Comparison of ENCODE assay signal across 11 cellular contexts in genomic region chr6:15512126-15512525, GRCh38.
A peak's percentile ranks its signal among the peaks of the same experiment; 100 is the strongest.
DNase-seq lines count a peak whose midpoint lies in the region; ATAC-seq, FAIRE-seq and TF ChIP-seq lines count a peak whose summit lies in the region.
"Had no signal": no experiment of that assay in that cellular context is flagged by ENCODE, and none has a peak within 500 bp of the region (broad histone marks: within the 10 kb centered on the region; RNA-seq: fewer than 3 reads in every experiment).

No MANE protein-coding gene starts in this region.

- no peak overlapping the region for H2AFZ ChIP-seq in HCT116 (ENCODE audit: low read depth, low read length, poor library complexity, severe bottlenecking)
- no peak overlapping the region for H2AFZ ChIP-seq in HepG2 (ENCODE audit: low read length)

- intact Hi-C loops in HCT116 (cut with micrococcal nuclease) (no loop called here), HepG2 (cut with micrococcal nuclease; ENCODE audit: unreplicated experiment) (no loop called here)
- intact Hi-C loops in activated CD4-positive, alpha-beta memory T cell treated with anti-CD3 and anti-CD28 coated beads for 36 hours (cut with micrococcal nuclease), result no loop called here

- H3K4me2 ChIP-seq in HCT116 (ENCODE audit: low read length), result no peak overlapping the region
- H3K4me2 ChIP-seq in HepG2 (ENCODE audit: low read depth, low read length), result no peak overlapping the region

- RAD21 ChIA-PET in HCT116 (lab: Charles Lee; ENCODE audit: low non-redundant PET in 1 of 2, low total read pairs in 2 of 2, uncharacterized antibody in 2 of 2, unreplicated experiment in 2 of 2), result no interaction called here

- H3K9me3 Mint-ChIP-seq in activated CD4-positive, alpha-beta memory T cell treated with anti-CD3 and anti-CD28 coated beads for 36 hours, result no peaks in the 10 kb centered on the region

- TF ChIP-seq POLR2A in HCT116 (IDR thresholded peaks at IDR 0.05; ENCODE audit: borderline replicate concordance, extremely low read depth, insufficient read depth, insufficient read length) (no peak), HepG2 (IDR thresholded peaks at IDR 0.05; ENCODE audit: insufficient read depth in 1 of 2, low read depth in 2 of 2, low read length in 2 of 2) (no peak)

- peak; percentile 57 for FAIRE-seq in HepG2 (lab: Jason Lieb, UNC)
- FAIRE-seq: keratinocyte had no signal

- H3K4me1 ChIP-seq in HCT116 (ENCODE audit: control insufficient read depth in 1 of 2, insufficient read depth in 2 of 2, low read length in 2 of 2) (no peaks in the 10 kb centered on the region), HepG2 (ENCODE audit: insufficient read depth, low read length) (no peaks in the 10 kb centered on the region)

- H3K9ac ChIP-seq in HCT116 (ENCODE audit: low read length) (no peak overlapping the region), HepG2 (ENCODE audit: insufficient read depth, low read depth, low read length) (no peak overlapping the region)

- H4K20me1 ChIP-seq in HCT116 (ENCODE audit: insufficient read depth) (no peaks in the 10 kb centered on the region), HepG2 (ENCODE audit: insufficient read depth, low read length) (no peaks in the 10 kb centered on the region)

- H3K79me2 ChIP-seq in HCT116 (ENCODE audit: insufficient read depth, low read length) (no peaks in the 10 kb centered on the region), HepG2 (ENCODE audit: insufficient read depth, low read length) (no peaks in the 10 kb centered on the region)

- H3K27ac ChIP-seq in HCT116 (ENCODE audit: low read depth, low read length), result no peak overlapping the region
- no peak overlapping the region for H3K27ac ChIP-seq in HepG2 (ENCODE audit: extremely low read length, insufficient read depth, low read length)
- H3K27ac ChIP-seq: stomach had no signal

- ATAC-seq in HCT116 (peak; percentile 71), HepG2 (peak; percentile 70)

- no peaks in the 10 kb centered on the region for H3K4me1 Mint-ChIP-seq in activated CD4-positive, alpha-beta memory T cell treated with anti-CD3 and anti-CD28 coated beads for 36 hours (ENCODE audit: low read depth)

- no peak for DNase-seq in AG09319 (ENCODE audit: extremely low read depth, low read depth)
- DNase-seq in HCT116 (ENCODE audit: low read depth, low spot score), result no peak
- peak; percentile 27 for DNase-seq in astrocyte of the hippocampus (ENCODE audit: low read depth, low spot score)
- DNase-seq in HepG2 (ENCODE audit: low spot score), result peak; percentile 41
- no peak for DNase-seq in SW480 (ENCODE audit: low spot score)
- no peak for DNase-seq in NCI-H128 (lab: John Stamatoyannopoulos, UW; ENCODE audit: unreplicated experiment)
- no peak for DNase-seq in activated CD4-positive, alpha-beta memory T cell treated with anti-CD3 and anti-CD28 coated beads for 36 hours
- DNase-seq in NCI-H1436 treated with DMSO at 0.1 percent for 48 hours (lab: John Stamatoyannopoulos, UW), result no peak
- DNase-seq: effector memory CD4-positive, alpha-beta T cell; stomach had no signal

- H3K36me3 ChIP-seq in HCT116 (ENCODE audit: control insufficient read depth in 1 of 2, insufficient read depth in 2 of 2, low read length in 2 of 2) (peaks cover 0 to 2% of the 10 kb centered on the region in 2 experiments; a peak in 1 of 4 replicates), HepG2 (replicated peaks in 1 of 2; ENCODE audit: control insufficient read depth in 1 of 2, insufficient read depth in 2 of 2, low read length in 2 of 2) (peaks cover 23 to 61% of the 10 kb centered on the region in 2 experiments; a peak in 4 of 5 replicates)

- no peaks in the 10 kb centered on the region for H3K27me3 Mint-ChIP-seq in activated CD4-positive, alpha-beta memory T cell treated with anti-CD3 and anti-CD28 coated beads for 36 hours

- WGBS in HepG2 (ENCODE audit: low lambda C conversion rate), result 78% methylated on average over 18 of the region's 18 CpGs

- peaks cover 76% of the 10 kb centered on the region for H3K36me3 Mint-ChIP-seq in activated CD4-positive, alpha-beta memory T cell treated with anti-CD3 and anti-CD28 coated beads for 36 hours

- BruUV-seq in HCT116 (replicated peaks; lab: Mats Ljungman, UMichigan) (no TSS peak), HepG2 (replicated peaks; lab: Mats Ljungman, UMichigan) (no TSS peak)

- TF ChIP-seq RAD21 in HCT116 (IDR thresholded peaks at IDR 0.05; ENCODE audit: low read depth) (peak; percentile 39), HepG2 (CRISPR knock-in tag; IDR thresholded peaks at IDR 0.05) (peak; percentile 44)

- no peaks in the 10 kb centered on the region for H3K9me2 ChIP-seq in HCT116 (ENCODE audit: insufficient read depth)

- TF ChIP-seq CTCF in AG09319 (IDR thresholded peaks at IDR 0.05; ENCODE audit: low read depth, low read length) (0 out of 2 replicates have a peak, but pooled peaks have one; percentile 3), HCT116 (IDR thresholded peaks at IDR 0.05 in 2 of 3, conservative IDR thresholded peaks at IDR 0.05 in 1 of 3; ENCODE audit: borderline replicate concordance in 1 of 3, insufficient read depth in 1 of 3, low read depth in 2 of 3, low read length in 2 of 3) (peak in 2 of 3 experiments; percentile 30 to 32; a peak in 2 of 6 replicates), HepG2 (CRISPR knock-in tag; IDR thresholded peaks at IDR 0.05) (peak; percentile 71)

- no peaks in the 10 kb centered on the region for H3K27me3 ChIP-seq in HCT116 (ENCODE audit: insufficient read depth, low read length)
- no peaks in the 10 kb centered on the region for H3K27me3 ChIP-seq in HepG2 (ENCODE audit: control insufficient read depth in 1 of 2, insufficient read depth in 2 of 2, low read length in 2 of 2)
- H3K27me3 ChIP-seq: stomach had no signal

- CTCF ChIA-PET in HCT116 (lab: Charles Lee), result no interaction called here
- CTCF ChIA-PET in HepG2 (lab: Yijun Ruan, JAX; ENCODE audit: low intra/inter-chr PET ratio, low total read pairs), result no interaction called here
- CTCF ChIA-PET in activated CD4-positive, alpha-beta memory T cell treated with anti-CD3 and anti-CD28 coated beads for 36 hours (lab: Charles Lee), result interaction anchor here (1.3 kb wide), 1 partner anchor 108 kb away, joined by 3 read pairs; no protein-coding TSS in a partner anchor

- no peak overlapping the region for H3K4me3 ChIP-seq in HCT116 (replicated peaks in 1 of 2; ENCODE audit: low read depth in 1 of 2, low read length in 2 of 2)
- no peak overlapping the region for H3K4me3 ChIP-seq in HepG2 (replicated peaks in 1 of 3; ENCODE audit: insufficient read depth in 1 of 3, low read depth in 2 of 3, low read length in 3 of 3)
- H3K4me3 ChIP-seq: stomach had no signal

- no peak overlapping the region for H3K27ac Mint-ChIP-seq in activated CD4-positive, alpha-beta memory T cell treated with anti-CD3 and anti-CD28 coated beads for 36 hours

- POLR2A ChIA-PET in HCT116 (lab: Charles Lee), result no interaction called here
- POLR2A ChIA-PET in HepG2 (lab: Yijun Ruan, JAX), result no interaction called here
- POLR2A ChIA-PET in activated CD4-positive, alpha-beta memory T cell treated with anti-CD3 and anti-CD28 coated beads for 36 hours (lab: Charles Lee), result no interaction called here

- in situ Hi-C loops in HepG2 (cut with HindIII; ENCODE audit: extremely low pct_ligation_motif_present, low pct_unique_long_range_greater_than_20kb), result no loop called here

- no peak overlapping the region for H3K4me3 Mint-ChIP-seq in activated CD4-positive, alpha-beta memory T cell treated with anti-CD3 and anti-CD28 coated beads for 36 hours

- TF ChIP-seq EP300 in HepG2 (IDR thresholded peaks at IDR 0.05; ENCODE audit: low read depth in 2 of 2, low read length in 2 of 2) (no peak), HepG2 (CRISPR knock-in tag; IDR thresholded peaks at IDR 0.05; ENCODE audit: borderline replicate concordance) (no peak)

- H3K9me3 ChIP-seq in HCT116 (ENCODE audit: control insufficient read depth in 1 of 2, insufficient read depth in 1 of 2, low read depth in 1 of 2, low read length in 2 of 2), result no peaks in the 10 kb centered on the region
- no peaks in the 10 kb centered on the region for H3K9me3 ChIP-seq in HepG2 (ENCODE audit: low read length)
- H3K9me3 ChIP-seq: stomach had no signal

TF ChIP-seq in HCT116, 20 proteins besides CTCF, POLR2A, EP300 and RAD21:
- no peak for TF ChIP-seq ELF1 (IDR thresholded peaks at IDR 0.05; ENCODE audit: borderline replicate concordance, low read depth)

TF ChIP-seq in HepG2, 621 proteins besides CTCF, POLR2A, EP300 and RAD21 (continues in another document):
- TF ChIP-seq HOXA3 (CRISPR knock-in tag; IDR thresholded peaks at IDR 0.05) (no peak), XRCC5 (optimal IDR thresholded peaks at IDR 0.05; ENCODE audit: low read length) (peak; percentile 29), DR1 (CRISPR knock-in tag; IDR thresholded peaks at IDR 0.05) (no peak), ZSCAN29 (CRISPR knock-in tag; conservative IDR thresholded peaks at IDR 0.05) (no peak), NRL (CRISPR knock-in tag; IDR thresholded peaks at IDR 0.05; ENCODE audit: borderline replicate concordance) (peak; percentile 40; the same call in 1 of the 2 replicates), ZNF17 (CRISPR knock-in tag; IDR thresholded peaks at IDR 0.05) (no peak), FOSL1 (CRISPR knock-in tag; IDR thresholded peaks at IDR 0.05; ENCODE audit: borderline replicate concordance) (no peak), ZNF670 (CRISPR knock-in tag; IDR thresholded peaks at IDR 0.05; ENCODE audit: borderline replicate concordance) (no peak)

Comparison
In these comparisons a context has a peak if more than half of its experiments do, and no peak if none do; other contexts are left out.
1. DNase-seq: peak in astrocyte of the hippocampus (single experiment) and HepG2 (single experiment); none in AG09319 (single experiment), HCT116 (single experiment), SW480 (single experiment), NCI-H128 (single experiment), activated CD4-positive, alpha-beta memory T cell treated with anti-CD3 and anti-CD28 coated beads for 36 hours (single experiment) and NCI-H1436 treated with DMSO at 0.1 percent for 48 hours (single experiment).
2. CTCF ChIP-seq: peak in every context shown above with its lines; median percentile 71 in HepG2; 31 in HCT116; 3 in AG09319.